13 cellular contexts compared by ENCODE assay signal in the genomic region with DNA sequence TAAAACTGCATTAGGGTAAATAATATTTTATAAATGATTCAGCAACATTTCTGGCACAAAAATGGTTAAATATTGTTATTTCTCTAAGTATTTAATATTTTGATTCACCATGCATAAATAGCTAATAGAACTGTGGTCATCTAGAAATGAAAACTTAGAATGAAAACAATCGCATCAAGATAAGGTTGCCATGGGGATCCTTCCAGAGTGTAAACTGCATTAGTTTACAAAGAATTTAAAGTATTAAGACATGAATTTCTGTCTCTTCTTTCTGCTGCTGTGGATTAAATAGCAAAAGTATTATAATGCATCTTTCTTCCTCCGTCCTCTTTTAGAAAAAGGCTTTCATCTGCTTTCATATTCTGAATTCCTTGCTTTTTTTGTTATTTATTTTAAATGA.
"Had no signal": no experiment of that assay in that cellular context is flagged by ENCODE, and none has a peak within 500 bp of the region (broad histone marks: within the 10 kb centered on the region; RNA-seq: fewer than 3 reads in every experiment).

No MANE protein-coding gene starts in this region.

- ATAC-seq: activated T-helper 17 cell treated with anti-CD3 and anti-CD28 coated beads, Interleukin-2, amount 50 U/mL, for 72 hours; heart right ventricle; right cardiac atrium; T-helper 17 cell; upper lobe of right lung; WTC11 had no signal

- H3K27ac ChIP-seq: esophagus muscularis mucosa, heart right ventricle, upper lobe of right lung had no signal

- H3K4me3 ChIP-seq: esophagus muscularis mucosa, heart right ventricle, upper lobe of right lung had no signal

- H3K27me3 ChIP-seq: esophagus muscularis mucosa, heart right ventricle, upper lobe of right lung had no signal

- H3K9me3 ChIP-seq: esophagus muscularis mucosa, heart right ventricle, upper lobe of right lung had no signal

- H3K36me3 ChIP-seq: esophagus muscularis mucosa, heart right ventricle, upper lobe of right lung had no signal

- DNase-seq: activated CD4-positive, alpha-beta T cell treated with anti-CD3 and anti-CD28 coated beads, Interleukin-2, amount 10 ng/mL, durations not matched to agents 24 days and 14 days; activated naive CD4-positive, alpha-beta T cell treated with anti-CD3 and anti-CD28 coated beads for 36 hours; cerebellar nuclear complex; endodermal cell; heart right ventricle; naive B cell; stimulated activated naive CD4-positive, alpha-beta T cell treated with Interleukin-2 at 50 U/mL for 16 hours; T-helper 17 cell; upper lobe of right lung had no signal

- H3K4me1 ChIP-seq: esophagus muscularis mucosa, heart right ventricle, upper lobe of right lung had no signal
